1 cellular context compared by ENCODE assay signal in the genomic region with DNA sequence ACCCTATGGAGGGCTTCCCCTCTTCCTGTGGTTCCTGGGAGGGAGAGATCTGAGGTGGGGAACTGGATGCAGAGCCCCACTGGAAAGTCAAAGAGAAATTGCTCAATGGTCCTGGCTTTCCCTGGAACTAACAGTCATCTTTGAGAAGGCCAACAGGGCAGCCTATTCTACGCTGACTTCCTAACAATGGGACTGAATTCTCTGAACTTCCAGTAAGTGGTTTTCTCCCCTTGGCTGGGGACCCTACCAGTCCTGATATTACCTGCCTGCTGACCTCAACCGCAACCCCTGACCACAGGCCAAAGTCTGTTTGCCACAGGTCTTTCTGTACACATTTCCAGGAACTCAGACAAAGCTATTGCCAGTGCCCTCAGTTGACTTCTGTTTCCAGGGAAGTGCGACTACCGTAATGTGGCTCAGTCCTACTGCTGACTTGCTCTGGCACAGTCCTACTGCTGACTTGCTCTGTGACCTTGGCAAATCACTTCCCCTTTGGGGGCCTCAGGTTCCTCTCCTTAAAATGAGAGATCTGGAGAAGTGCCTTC.
TF ChIP-seq lines count a peak whose summit lies in the region.

No MANE protein-coding gene starts in this region.

TF ChIP-seq in HepG2, 621 proteins besides CTCF, POLR2A, EP300 and RAD21 (continued from another document and continues in another):
- TF ChIP-seq, protein P1, sequence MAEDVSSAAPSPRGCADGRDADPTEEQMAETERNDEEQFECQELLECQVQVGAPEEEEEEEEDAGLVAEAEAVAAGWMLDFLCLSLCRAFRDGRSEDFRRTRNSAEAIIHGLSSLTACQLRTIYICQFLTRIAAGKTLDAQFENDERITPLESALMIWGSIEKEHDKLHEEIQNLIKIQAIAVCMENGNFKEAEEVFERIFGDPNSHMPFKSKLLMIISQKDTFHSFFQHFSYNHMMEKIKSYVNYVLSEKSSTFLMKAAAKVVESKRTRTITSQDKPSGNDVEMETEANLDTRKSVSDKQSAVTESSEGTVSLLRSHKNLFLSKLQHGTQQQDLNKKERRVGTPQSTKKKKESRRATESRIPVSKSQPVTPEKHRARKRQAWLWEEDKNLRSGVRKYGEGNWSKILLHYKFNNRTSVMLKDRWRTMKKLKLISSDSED (CRISPR knock-in tag; IDR thresholded peaks at IDR 0.05): no peak
- TF ChIP-seq GABPA (IDR thresholded peaks at IDR 0.05; ENCODE audit: low read depth, low read length) (no peak), GABPA (CRISPR knock-in tag; IDR thresholded peaks at IDR 0.05; ENCODE audit: low read depth) (no peak; the same call in none of the 2 replicates), ZNF547 (CRISPR knock-in tag; IDR thresholded peaks at IDR 0.05) (0 out of 2 replicates have a peak, but pooled peaks have one; percentile 35), SYNCRIP (IDR thresholded peaks at IDR 0.05; ENCODE audit: insufficient read depth, low read depth, low read length) (no peak), KLF15 (CRISPR knock-in tag; IDR thresholded peaks at IDR 0.05; ENCODE audit: borderline replicate concordance) (no peak), ZNF451 (CRISPR knock-in tag; IDR thresholded peaks at IDR 0.05) (peak; percentile 75; the same call in 1 of the 2 replicates), ZNF143 (CRISPR knock-in tag; IDR thresholded peaks at IDR 0.05) (peak; percentile 38; the same call in 1 of the 2 replicates), RXRB (CRISPR knock-in tag; IDR thresholded peaks at IDR 0.05; ENCODE audit: borderline replicate concordance) (peak; percentile 100), GTF2F1 (IDR thresholded peaks at IDR 0.05; ENCODE audit: low read length) (no peak), ZMYM4 (CRISPR knock-in tag; IDR thresholded peaks at IDR 0.05) (peak; percentile 94), AHR (CRISPR knock-in tag; IDR thresholded peaks at IDR 0.05) (no peak; the same call in 1 of the 2 replicates), MZF1 (CRISPR knock-in tag; IDR thresholded peaks at IDR 0.05; ENCODE audit: borderline replicate concordance) (no peak), ZNF670 (CRISPR knock-in tag; IDR thresholded peaks at IDR 0.05; ENCODE audit: borderline replicate concordance) (peak; percentile 96), HMG20A (CRISPR knock-in tag; IDR thresholded peaks at IDR 0.05; ENCODE audit: borderline replicate concordance) (peak; percentile 97), TEAD2 (CRISPR knock-in tag; IDR thresholded peaks at IDR 0.05) (no peak), ZSCAN21 (CRISPR knock-in tag; IDR thresholded peaks at IDR 0.05; ENCODE audit: borderline replicate concordance) (peak; percentile 94), SRF (IDR thresholded peaks at IDR 0.05; ENCODE audit: low read depth, low read length) (no peak), ZNF264 (CRISPR knock-in tag; IDR thresholded peaks at IDR 0.05) (peak; percentile 98), CCAR2 (optimal IDR thresholded peaks at IDR 0.05; ENCODE audit: low read depth, low read length) (no peak), RFXANK (CRISPR knock-in tag; IDR thresholded peaks at IDR 0.05) (no peak; the same call in 1 of the 2 replicates), ZNF34 (CRISPR knock-in tag; IDR thresholded peaks at IDR 0.05; ENCODE audit: borderline replicate concordance) (0 out of 2 replicates have a peak, but pooled peaks have one; percentile 66), ADNP (CRISPR knock-in tag; IDR thresholded peaks at IDR 0.05) (no peak), SIN3A (IDR thresholded peaks at IDR 0.05; ENCODE audit: borderline replicate concordance, low read depth, low read length) (0 out of 2 replicates have a peak, but pooled peaks have one; percentile 59), PHF21A (CRISPR knock-in tag; IDR thresholded peaks at IDR 0.05) (peak; percentile 90), EEA1 (CRISPR knock-in tag; IDR thresholded peaks at IDR 0.05; ENCODE audit: borderline replicate concordance) (no peak), ZNF160 (CRISPR knock-in tag; IDR thresholded peaks at IDR 0.05) (peak; percentile 28; the same call in 1 of the 2 replicates), SP4 (CRISPR knock-in tag; IDR thresholded peaks at IDR 0.05) (peak; percentile 36; the same call in 1 of the 2 replicates), ZNF841 (CRISPR knock-in tag; IDR thresholded peaks at IDR 0.05; ENCODE audit: borderline replicate concordance) (no peak), CBFB (CRISPR knock-in tag; IDR thresholded peaks at IDR 0.05) (peak; percentile 99), ZNF253 (CRISPR knock-in tag; IDR thresholded peaks at IDR 0.05; ENCODE audit: borderline replicate concordance) (no peak), TAF1 (CRISPR knock-in tag; IDR thresholded peaks at IDR 0.05) (no peak), ZNF589 (CRISPR knock-in tag; conservative IDR thresholded peaks at IDR 0.05) (0 out of 2 replicates have a peak, but pooled peaks have one; percentile 52), EED (CRISPR knock-in tag; IDR thresholded peaks at IDR 0.05) (no peak), ZSCAN22 (CRISPR knock-in tag; IDR thresholded peaks at IDR 0.05) (no peak), KLF6 (CRISPR knock-in tag; IDR thresholded peaks at IDR 0.05) (0 out of 2 replicates have a peak, but pooled peaks have one; percentile 32), ZNF879 (CRISPR knock-in tag; IDR thresholded peaks at IDR 0.05) (no peak), RNF2 (conservative IDR thresholded peaks at IDR 0.05; ENCODE audit: low read depth) (no peak), FOXJ3 (CRISPR knock-in tag; IDR thresholded peaks at IDR 0.05; ENCODE audit: borderline replicate concordance) (peak; percentile 91)
- TF ChIP-seq, protein P2, sequence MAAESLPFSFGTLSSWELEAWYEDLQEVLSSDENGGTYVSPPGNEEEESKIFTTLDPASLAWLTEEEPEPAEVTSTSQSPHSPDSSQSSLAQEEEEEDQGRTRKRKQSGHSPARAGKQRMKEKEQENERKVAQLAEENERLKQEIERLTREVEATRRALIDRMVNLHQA (CRISPR knock-in tag; IDR thresholded peaks at IDR 0.05): no peak
- TF ChIP-seq, protein P3, sequence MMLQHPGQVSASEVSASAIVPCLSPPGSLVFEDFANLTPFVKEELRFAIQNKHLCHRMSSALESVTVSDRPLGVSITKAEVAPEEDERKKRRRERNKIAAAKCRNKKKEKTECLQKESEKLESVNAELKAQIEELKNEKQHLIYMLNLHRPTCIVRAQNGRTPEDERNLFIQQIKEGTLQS (CRISPR knock-in tag; IDR thresholded peaks at IDR 0.05): 0 out of 2 replicates have a peak, but pooled peaks have one; percentile 21
- TF ChIP-seq, protein P4, sequence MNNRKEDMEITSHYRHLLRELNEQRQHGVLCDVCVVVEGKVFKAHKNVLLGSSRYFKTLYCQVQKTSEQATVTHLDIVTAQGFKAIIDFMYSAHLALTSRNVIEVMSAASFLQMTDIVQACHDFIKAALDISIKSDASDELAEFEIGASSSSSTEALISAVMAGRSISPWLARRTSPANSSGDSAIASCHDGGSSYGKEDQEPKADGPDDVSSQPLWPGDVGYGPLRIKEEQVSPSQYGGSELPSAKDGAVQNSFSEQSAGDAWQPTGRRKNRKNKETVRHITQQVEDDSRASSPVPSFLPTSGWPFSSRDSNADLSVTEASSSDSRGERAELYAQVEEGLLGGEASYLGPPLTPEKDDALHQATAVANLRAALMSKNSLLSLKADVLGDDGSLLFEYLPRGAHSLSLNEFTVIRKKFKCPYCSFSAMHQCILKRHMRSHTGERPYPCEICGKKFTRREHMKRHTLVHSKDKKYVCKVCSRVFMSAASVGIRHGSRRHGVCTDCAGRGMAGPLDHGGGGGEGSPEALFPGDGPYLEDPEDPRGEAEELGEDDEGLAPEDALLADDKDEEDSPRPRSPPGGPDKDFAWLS (CRISPR knock-in tag; IDR thresholded peaks at IDR 0.05; ENCODE audit: borderline replicate concordance): no peak
- TF ChIP-seq, protein P5, sequence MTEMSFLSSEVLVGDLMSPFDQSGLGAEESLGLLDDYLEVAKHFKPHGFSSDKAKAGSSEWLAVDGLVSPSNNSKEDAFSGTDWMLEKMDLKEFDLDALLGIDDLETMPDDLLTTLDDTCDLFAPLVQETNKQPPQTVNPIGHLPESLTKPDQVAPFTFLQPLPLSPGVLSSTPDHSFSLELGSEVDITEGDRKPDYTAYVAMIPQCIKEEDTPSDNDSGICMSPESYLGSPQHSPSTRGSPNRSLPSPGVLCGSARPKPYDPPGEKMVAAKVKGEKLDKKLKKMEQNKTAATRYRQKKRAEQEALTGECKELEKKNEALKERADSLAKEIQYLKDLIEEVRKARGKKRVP (CRISPR knock-in tag; IDR thresholded peaks at IDR 0.05): peak in 1 of 2 experiments; percentile 88; a peak in 2 of 4 replicates
- TF ChIP-seq, protein P6, sequence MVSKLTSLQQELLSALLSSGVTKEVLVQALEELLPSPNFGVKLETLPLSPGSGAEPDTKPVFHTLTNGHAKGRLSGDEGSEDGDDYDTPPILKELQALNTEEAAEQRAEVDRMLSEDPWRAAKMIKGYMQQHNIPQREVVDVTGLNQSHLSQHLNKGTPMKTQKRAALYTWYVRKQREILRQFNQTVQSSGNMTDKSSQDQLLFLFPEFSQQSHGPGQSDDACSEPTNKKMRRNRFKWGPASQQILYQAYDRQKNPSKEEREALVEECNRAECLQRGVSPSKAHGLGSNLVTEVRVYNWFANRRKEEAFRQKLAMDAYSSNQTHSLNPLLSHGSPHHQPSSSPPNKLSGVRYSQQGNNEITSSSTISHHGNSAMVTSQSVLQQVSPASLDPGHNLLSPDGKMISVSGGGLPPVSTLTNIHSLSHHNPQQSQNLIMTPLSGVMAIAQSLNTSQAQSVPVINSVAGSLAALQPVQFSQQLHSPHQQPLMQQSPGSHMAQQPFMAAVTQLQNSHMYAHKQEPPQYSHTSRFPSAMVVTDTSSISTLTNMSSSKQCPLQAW (CRISPR knock-in tag; IDR thresholded peaks at IDR 0.05): peak; percentile 97
- TF ChIP-seq, protein P7, sequence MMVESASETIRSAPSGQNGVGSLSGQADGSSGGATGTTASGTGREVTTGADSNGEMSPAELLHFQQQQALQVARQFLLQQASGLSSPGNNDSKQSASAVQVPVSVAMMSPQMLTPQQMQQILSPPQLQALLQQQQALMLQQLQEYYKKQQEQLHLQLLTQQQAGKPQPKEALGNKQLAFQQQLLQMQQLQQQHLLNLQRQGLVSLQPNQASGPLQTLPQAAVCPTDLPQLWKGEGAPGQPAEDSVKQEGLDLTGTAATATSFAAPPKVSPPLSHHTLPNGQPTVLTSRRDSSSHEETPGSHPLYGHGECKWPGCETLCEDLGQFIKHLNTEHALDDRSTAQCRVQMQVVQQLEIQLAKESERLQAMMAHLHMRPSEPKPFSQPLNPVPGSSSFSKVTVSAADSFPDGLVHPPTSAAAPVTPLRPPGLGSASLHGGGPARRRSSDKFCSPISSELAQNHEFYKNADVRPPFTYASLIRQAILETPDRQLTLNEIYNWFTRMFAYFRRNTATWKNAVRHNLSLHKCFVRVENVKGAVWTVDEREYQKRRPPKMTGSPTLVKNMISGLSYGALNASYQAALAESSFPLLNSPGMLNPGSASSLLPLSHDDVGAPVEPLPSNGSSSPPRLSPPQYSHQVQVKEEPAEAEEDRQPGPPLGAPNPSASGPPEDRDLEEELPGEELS (CRISPR knock-in tag; IDR thresholded peaks at IDR 0.05): peak; percentile 94
- TF ChIP-seq, protein P8, sequence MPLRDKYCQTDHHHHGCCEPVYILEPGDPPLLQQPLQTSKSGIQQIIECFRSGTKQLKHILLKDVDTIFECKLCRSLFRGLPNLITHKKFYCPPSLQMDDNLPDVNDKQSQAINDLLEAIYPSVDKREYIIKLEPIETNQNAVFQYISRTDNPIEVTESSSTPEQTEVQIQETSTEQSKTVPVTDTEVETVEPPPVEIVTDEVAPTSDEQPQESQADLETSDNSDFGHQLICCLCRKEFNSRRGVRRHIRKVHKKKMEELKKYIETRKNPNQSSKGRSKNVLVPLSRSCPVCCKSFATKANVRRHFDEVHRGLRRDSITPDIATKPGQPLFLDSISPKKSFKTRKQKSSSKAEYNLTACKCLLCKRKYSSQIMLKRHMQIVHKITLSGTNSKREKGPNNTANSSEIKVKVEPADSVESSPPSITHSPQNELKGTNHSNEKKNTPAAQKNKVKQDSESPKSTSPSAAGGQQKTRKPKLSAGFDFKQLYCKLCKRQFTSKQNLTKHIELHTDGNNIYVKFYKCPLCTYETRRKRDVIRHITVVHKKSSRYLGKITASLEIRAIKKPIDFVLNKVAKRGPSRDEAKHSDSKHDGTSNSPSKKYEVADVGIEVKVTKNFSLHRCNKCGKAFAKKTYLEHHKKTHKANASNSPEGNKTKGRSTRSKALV (CRISPR knock-in tag; IDR thresholded peaks at IDR 0.05): 0 out of 2 replicates have a peak, but pooled peaks have one; percentile 65
- TF ChIP-seq, protein P9, sequence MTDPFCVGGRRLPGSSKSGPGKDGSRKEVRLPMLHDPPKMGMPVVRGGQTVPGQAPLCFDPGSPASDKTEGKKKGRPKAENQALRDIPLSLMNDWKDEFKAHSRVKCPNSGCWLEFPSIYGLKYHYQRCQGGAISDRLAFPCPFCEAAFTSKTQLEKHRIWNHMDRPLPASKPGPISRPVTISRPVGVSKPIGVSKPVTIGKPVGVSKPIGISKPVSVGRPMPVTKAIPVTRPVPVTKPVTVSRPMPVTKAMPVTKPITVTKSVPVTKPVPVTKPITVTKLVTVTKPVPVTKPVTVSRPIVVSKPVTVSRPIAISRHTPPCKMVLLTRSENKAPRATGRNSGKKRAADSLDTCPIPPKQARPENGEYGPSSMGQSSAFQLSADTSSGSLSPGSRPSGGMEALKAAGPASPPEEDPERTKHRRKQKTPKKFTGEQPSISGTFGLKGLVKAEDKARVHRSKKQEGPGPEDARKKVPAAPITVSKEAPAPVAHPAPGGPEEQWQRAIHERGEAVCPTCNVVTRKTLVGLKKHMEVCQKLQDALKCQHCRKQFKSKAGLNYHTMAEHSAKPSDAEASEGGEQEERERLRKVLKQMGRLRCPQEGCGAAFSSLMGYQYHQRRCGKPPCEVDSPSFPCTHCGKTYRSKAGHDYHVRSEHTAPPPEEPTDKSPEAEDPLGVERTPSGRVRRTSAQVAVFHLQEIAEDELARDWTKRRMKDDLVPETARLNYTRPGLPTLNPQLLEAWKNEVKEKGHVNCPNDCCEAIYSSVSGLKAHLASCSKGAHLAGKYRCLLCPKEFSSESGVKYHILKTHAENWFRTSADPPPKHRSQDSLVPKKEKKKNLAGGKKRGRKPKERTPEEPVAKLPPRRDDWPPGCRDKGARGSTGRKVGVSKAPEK (CRISPR knock-in tag; IDR thresholded peaks at IDR 0.05; ENCODE audit: borderline replicate concordance): no peak
- TF ChIP-seq, protein P10, sequence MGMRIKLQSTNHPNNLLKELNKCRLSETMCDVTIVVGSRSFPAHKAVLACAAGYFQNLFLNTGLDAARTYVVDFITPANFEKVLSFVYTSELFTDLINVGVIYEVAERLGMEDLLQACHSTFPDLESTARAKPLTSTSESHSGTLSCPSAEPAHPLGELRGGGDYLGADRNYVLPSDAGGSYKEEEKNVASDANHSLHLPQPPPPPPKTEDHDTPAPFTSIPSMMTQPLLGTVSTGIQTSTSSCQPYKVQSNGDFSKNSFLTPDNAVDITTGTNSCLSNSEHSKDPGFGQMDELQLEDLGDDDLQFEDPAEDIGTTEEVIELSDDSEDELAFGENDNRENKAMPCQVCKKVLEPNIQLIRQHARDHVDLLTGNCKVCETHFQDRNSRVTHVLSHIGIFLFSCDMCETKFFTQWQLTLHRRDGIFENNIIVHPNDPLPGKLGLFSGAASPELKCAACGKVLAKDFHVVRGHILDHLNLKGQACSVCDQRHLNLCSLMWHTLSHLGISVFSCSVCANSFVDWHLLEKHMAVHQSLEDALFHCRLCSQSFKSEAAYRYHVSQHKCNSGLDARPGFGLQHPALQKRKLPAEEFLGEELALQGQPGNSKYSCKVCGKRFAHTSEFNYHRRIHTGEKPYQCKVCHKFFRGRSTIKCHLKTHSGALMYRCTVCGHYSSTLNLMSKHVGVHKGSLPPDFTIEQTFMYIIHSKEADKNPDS (CRISPR knock-in tag; IDR thresholded peaks at IDR 0.05): peak; percentile 82; the same call in 1 of the 2 replicates
